ENCODE assay signal across 8 cellular contexts in the genomic region with DNA sequence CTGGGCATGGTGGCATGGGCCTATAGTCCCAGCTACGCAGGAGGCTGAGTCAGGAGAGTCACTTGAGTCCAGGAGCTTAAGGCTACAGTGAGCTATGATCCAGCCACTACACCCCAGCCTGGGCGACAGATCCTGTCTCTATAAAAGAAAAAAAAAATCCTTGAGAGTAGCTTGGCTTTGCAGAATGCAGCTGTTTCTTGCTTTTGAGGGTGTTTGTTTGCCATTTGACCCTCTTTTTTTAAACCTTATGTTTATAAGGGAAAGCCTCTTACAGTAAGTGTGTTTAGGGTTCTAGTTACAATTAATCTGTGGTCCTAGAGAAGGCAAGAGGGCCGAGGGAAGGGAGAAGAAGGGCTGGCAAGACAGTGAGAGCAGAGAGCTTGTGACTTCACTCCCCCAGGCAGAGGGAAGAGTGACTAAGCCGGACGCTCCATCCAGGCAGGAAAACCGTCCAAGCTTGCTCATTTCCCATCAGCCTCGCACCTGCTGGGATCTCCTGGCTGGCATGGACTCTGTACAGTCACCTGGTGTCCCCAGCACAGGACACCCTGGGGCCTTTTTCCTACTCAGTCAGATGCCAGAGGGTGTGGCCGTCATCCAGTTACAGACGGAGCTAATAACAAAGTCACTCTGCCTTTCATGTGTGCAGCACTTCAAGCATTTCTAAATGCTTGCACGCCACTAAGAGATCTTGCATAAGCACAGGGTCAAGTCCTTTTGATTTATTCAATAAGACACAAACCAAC. TPM values are rescaled to one million over a fixed set of nuclear protein-coding genes. Genes with fewer than 3 reads are reported as not detected.
A peak's percentile ranks its signal among the peaks of the same experiment; 100 is the strongest.
DNase-seq lines count a peak whose midpoint lies in the region; ATAC-seq and TF ChIP-seq lines count a peak whose summit lies in the region.

No MANE protein-coding gene starts in this region.

- POLR2A ChIA-PET in AG04450 (lab: Yijun Ruan, JAX) = interaction anchor here (0.6 to 1.7 kb wide), 5 partner anchors 36 to 151 kb away, joined by 3 to 7 read pairs (median 3); partner anchors contain the start of gene ITPKB

- peaks cover 37% of the 10 kb centered on the region for H3K4me1 ChIP-seq in left ventricle myocardium inferior
- peaks cover 16 to 22% (median 21%) of the 10 kb centered on the region in 3 donors for H3K4me1 ChIP-seq in skeletal muscle tissue (ENCODE audit: control insufficient read depth in 3 of 3, insufficient read depth in 3 of 3, low read length in 3 of 3)

- H3K9me3 ChIP-seq in AG04450 (ENCODE audit: control insufficient read depth, insufficient read depth, low read length) = no peaks in the 10 kb centered on the region
- H3K9me3 ChIP-seq in WERI-Rb-1 (ENCODE audit: severe bottlenecking) = no peaks in the 10 kb centered on the region
- H3K9me3 ChIP-seq in left ventricle myocardium inferior (replicated peaks) = no peaks in the 10 kb centered on the region
- H3K9me3 ChIP-seq in skeletal muscle tissue (ENCODE audit: control insufficient read depth in 3 of 3, low read length in 3 of 3) = no peaks in the 10 kb centered on the region

- peak overlapping the region; percentile 47 to 66 (median 47) for H3K9ac ChIP-seq in skeletal muscle tissue (ENCODE audit: low read depth in 1 of 3, low read length in 3 of 3)

- intact Hi-C loops in left ventricle myocardium inferior (cut with micrococcal nuclease) = no loop called here

- TF ChIP-seq CTCF in AG04450 (IDR thresholded peaks at IDR 0.05; ENCODE audit: low read depth, low read length) (no peak), WERI-Rb-1 (IDR thresholded peaks at IDR 0.05; ENCODE audit: low read depth, low read length) (no peak), left ventricle myocardium inferior (IDR thresholded peaks at IDR 0.05; ENCODE audit: borderline replicate concordance) (no peak)

- peak; percentile 63 for DNase-seq in AG04450 (ENCODE audit: low read depth, low spot score)
- peak; percentile 26 for DNase-seq in NCI-H1105 (lab: John Stamatoyannopoulos, UW)
- peak; percentile 15 for DNase-seq in WERI-Rb-1
- DNase-seq in left ventricle myocardium inferior = peak; percentile 47
- no peak for DNase-seq in epidermal melanocyte (ENCODE audit: insufficient read length, low spot score)

- peaks cover 3% of the 10 kb centered on the region for H3K27me3 ChIP-seq in AG04450 (ENCODE audit: control insufficient read depth, insufficient read depth, low read length)
- H3K27me3 ChIP-seq in WERI-Rb-1 (ENCODE audit: insufficient read depth, low read depth, severe bottlenecking) = no peaks in the 10 kb centered on the region
- H3K27me3 ChIP-seq in left ventricle myocardium inferior (ENCODE audit: low read depth) = no peaks in the 10 kb centered on the region
- no peaks in the 10 kb centered on the region for H3K27me3 ChIP-seq in skeletal muscle tissue (ENCODE audit: control insufficient read depth in 3 of 3, insufficient read depth in 3 of 3, low read length in 3 of 3)

- peak overlapping the region; percentile 86 for H3K27ac ChIP-seq in AG04450 (ENCODE audit: low read depth, low read length)
- H3K27ac ChIP-seq in WERI-Rb-1 = no peak overlapping the region
- H3K27ac ChIP-seq in left ventricle myocardium inferior (replicated peaks) = peak overlapping the region; percentile 81
- H3K27ac ChIP-seq in skeletal muscle tissue (ENCODE audit: low read depth, low read length) = peak overlapping the region; percentile 90

- CTCF ChIA-PET in AG04450 (lab: Charles Lee) = interaction anchor here (0.8 to 2.6 kb wide), 8 partner anchors 13 to 407 kb away, joined by 3 to 10 read pairs (median 4); no protein-coding TSS in a partner anchor

- H3K4me3 ChIP-seq in AG04450 (ENCODE audit: low read depth, low read length) (no peak overlapping the region), WERI-Rb-1 (ENCODE audit: low read depth, low read length) (no peak overlapping the region), left ventricle myocardium inferior (no peak overlapping the region), skeletal muscle tissue (ENCODE audit: low read length in 3 of 3) (peak overlapping the region in 2 of 3 donors; percentile 0 to 18)

- ATAC-seq in HG03135 (IDR thresholded peaks at IDR 0.05; ENCODE audit: unreplicated experiment) = no peak
- ATAC-seq in GM21825 (IDR thresholded peaks at IDR 0.05; ENCODE audit: unreplicated experiment) = no peak

- H3K36me3 ChIP-seq in WERI-Rb-1 (no peaks in the 10 kb centered on the region), left ventricle myocardium inferior (no peaks in the 10 kb centered on the region), skeletal muscle tissue (ENCODE audit: control insufficient read depth in 3 of 3, insufficient read depth in 3 of 3, low read length in 3 of 3) (no peaks in the 10 kb centered on the region)

RNA-seq across cellular contexts. Expression of gene PSEN2, which starts 55.5 kb away (rescaled TPM):
- polyA plus RNA-seq in AG04450 (2011; rRNA removed) = 12.1 and 13.6 TPM in 2 replicates
- 17.2 and 19.3 TPM in 2 replicates for polyA minus RNA-seq in AG04450 (2011; rRNA and poly(A)+ RNA removed)
- total RNA-seq in left ventricle myocardium inferior = 16.6 TPM
- 173 TPM for total RNA-seq in skeletal muscle tissue

Comparison
In these comparisons a context has a peak if more than half of its experiments do, and no peak if none do; other contexts are left out.
1. H3K4me3 ChIP-seq: peak in skeletal muscle tissue (2 of 3); none in AG04450 (single experiment), WERI-Rb-1 (single experiment) and left ventricle myocardium inferior (single experiment).